ENCODE assay signal across 17 cellular contexts in the genomic region with DNA sequence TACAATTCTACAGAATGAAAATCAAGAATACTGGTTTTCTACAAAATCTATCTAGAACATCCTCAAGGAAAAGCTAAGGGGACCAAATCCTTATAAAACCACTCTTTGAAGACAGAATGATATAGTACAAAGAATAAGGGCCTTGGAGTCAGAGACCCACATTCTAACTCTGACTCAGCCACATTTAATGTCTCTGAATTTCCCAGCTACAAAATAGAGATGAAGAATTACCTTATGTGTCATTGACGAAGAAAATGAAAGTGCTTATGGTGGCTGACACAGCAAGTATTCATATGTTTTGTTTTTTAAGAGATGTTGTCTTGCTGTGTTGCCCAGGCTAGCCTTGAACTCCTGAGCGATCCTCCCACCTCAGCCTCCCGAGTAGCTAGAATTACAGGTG. TPM values are rescaled to one million over a fixed set of nuclear protein-coding genes. Genes with fewer than 3 reads are reported as not detected.
A peak's percentile ranks its signal among the peaks of the same experiment; 100 is the strongest.
DNase-seq lines count a peak whose midpoint lies in the region; ATAC-seq lines count a peak whose summit lies in the region.
"Had no signal": no experiment of that assay in that cellular context is flagged by ENCODE, and none has a peak within 500 bp of the region (broad histone marks: within the 10 kb centered on the region; RNA-seq: fewer than 3 reads in every experiment).

No MANE protein-coding gene starts in this region.

- DNase-seq in activated T-cell treated with anti-CD3 and anti-CD28 coated beads, Interleukin-2, amount 50 U/mL, for 4 hours, result no peak
- no peak for DNase-seq in activated T-cell treated with anti-CD3 and anti-CD28 coated beads for 4 hours
- peak; percentile 2 for DNase-seq in M059J (ENCODE audit: low read depth)
- peak; percentile 2 for DNase-seq in fibroblast of peridontal ligament (ENCODE audit: extremely low read depth)
- DNase-seq: CD8-positive, alpha-beta memory T cell; DMS53; HCEC 1CT; IMR-90; NCI-H1436; NCI-H1930; NCI-H345; NCI-H526; PC-3 had no signal

- H3K27me3 Mint-ChIP-seq in activated T-cell treated with anti-CD3 and anti-CD28 coated beads, Interleukin-2, amount 50 U/mL, for 4 hours (ENCODE audit: low read depth), result no peaks in the 10 kb centered on the region
- no peaks in the 10 kb centered on the region for H3K27me3 Mint-ChIP-seq in stimulated activated memory B cell treated with anti-CD40 and anti-IgM and Interleukin-4, amounts not matched to agents 10 μg/mL and 1 μg/mL and 100 μg/mL, for 72 hours
- H3K27me3 Mint-ChIP-seq: CD8-positive, alpha-beta memory T cell had no signal

- peaks cover 16% of the 10 kb centered on the region for H3K4me1 Mint-ChIP-seq in activated T-cell treated with anti-CD3 and anti-CD28 coated beads, Interleukin-2, amount 50 U/mL, for 4 hours (ENCODE audit: low read depth)
- H3K4me1 Mint-ChIP-seq in stimulated activated memory B cell treated with anti-CD40 and anti-IgM and Interleukin-4, amounts not matched to agents 10 μg/mL and 1 μg/mL and 100 μg/mL, for 72 hours, result peaks cover 17% of the 10 kb centered on the region

- no peaks in the 10 kb centered on the region for H3K9me3 Mint-ChIP-seq in activated T-cell treated with anti-CD3 and anti-CD28 coated beads, Interleukin-2, amount 50 U/mL, for 4 hours
- H3K9me3 Mint-ChIP-seq in stimulated activated memory B cell treated with anti-CD40 and anti-IgM and Interleukin-4, amounts not matched to agents 10 μg/mL and 1 μg/mL and 100 μg/mL, for 72 hours, result no peaks in the 10 kb centered on the region
- H3K9me3 Mint-ChIP-seq: CD8-positive, alpha-beta memory T cell; GM23338 had no signal

- H3K27ac Mint-ChIP-seq in stimulated activated memory B cell treated with anti-CD40 and anti-IgM and Interleukin-4, amounts not matched to agents 10 μg/mL and 1 μg/mL and 100 μg/mL, for 72 hours, result peak overlapping the region; percentile 48
- H3K27ac Mint-ChIP-seq: GM23338 had no signal

- ATAC-seq in activated T-cell treated with anti-CD3 and anti-CD28 coated beads, Interleukin-2, amount 50 U/mL, for 4 hours, result peak; percentile 53 to 69
- ATAC-seq in stimulated activated memory B cell treated with anti-CD40 and anti-IgM and Interleukin-4, amounts not matched to agents 10 μg/mL and 1 μg/mL and 100 μg/mL, for 72 hours, result no peak
- ATAC-seq in HG02884 (IDR thresholded peaks at IDR 0.05; ENCODE audit: unreplicated experiment), result no peak
- no peak for ATAC-seq in HG03565 (IDR thresholded peaks at IDR 0.05; ENCODE audit: unreplicated experiment)
- ATAC-seq: GM23338, PC-3 had no signal

- no peak overlapping the region for H3K4me3 Mint-ChIP-seq in activated T-cell treated with anti-CD3 and anti-CD28 coated beads, Interleukin-2, amount 50 U/mL, for 4 hours
- H3K4me3 Mint-ChIP-seq in stimulated activated memory B cell treated with anti-CD40 and anti-IgM and Interleukin-4, amounts not matched to agents 10 μg/mL and 1 μg/mL and 100 μg/mL, for 72 hours, result no peak overlapping the region
- H3K4me3 Mint-ChIP-seq: CD8-positive, alpha-beta memory T cell; GM23338 had no signal

- peaks cover 26% of the 10 kb centered on the region for H3K36me3 Mint-ChIP-seq in activated T-cell treated with anti-CD3 and anti-CD28 coated beads, Interleukin-2, amount 50 U/mL, for 4 hours (ENCODE audit: insufficient read depth)
- peaks cover 26% of the 10 kb centered on the region for H3K36me3 Mint-ChIP-seq in stimulated activated memory B cell treated with anti-CD40 and anti-IgM and Interleukin-4, amounts not matched to agents 10 μg/mL and 1 μg/mL and 100 μg/mL, for 72 hours

RNA-seq across cellular contexts. Expression of a gene that starts 35.9 kb away (rescaled TPM):
- 10 to 100 TPM; 12.6 to 15.1 (median 14.4) TPM for total RNA-seq in activated T-cell treated with anti-CD3 and anti-CD28 coated beads, Interleukin-2, amount 50 U/mL, for 4 hours
- total RNA-seq in M059J (2014; rRNA removed; shearing (Covaris generic)), result 15.3 and 24.5 TPM in 2 replicates

RNA-seq across cellular contexts. Expression of a gene that starts 52.1 kb away (rescaled TPM):
- 10 to 100 TPM; 19.6 to 30.8 (median 26.4) TPM for total RNA-seq in activated T-cell treated with anti-CD3 and anti-CD28 coated beads, Interleukin-2, amount 50 U/mL, for 4 hours
- 28.0 and 46.8 TPM in 2 replicates for total RNA-seq in M059J (2014; rRNA removed; shearing (Covaris generic))

Comparison
In these comparisons a context has a peak if more than half of its experiments do, and no peak if none do; other contexts are left out.
1. ATAC-seq: peak in activated T-cell treated with anti-CD3 and anti-CD28 coated beads, Interleukin-2, amount 50 U/mL, for 4 hours (2 of 2); none in stimulated activated memory B cell treated with anti-CD40 and anti-IgM and Interleukin-4, amounts not matched to agents 10 μg/mL and 1 μg/mL and 100 μg/mL, for 72 hours (single experiment), HG02884 (single experiment) and HG03565 (single experiment).
2. DNase-seq: peak in M059J (single experiment) and fibroblast of peridontal ligament (single experiment); none in activated T-cell treated with anti-CD3 and anti-CD28 coated beads, Interleukin-2, amount 50 U/mL, for 4 hours (single experiment) and activated T-cell treated with anti-CD3 and anti-CD28 coated beads for 4 hours (single experiment).